Comparison of ENCODE assay signal across 12 cellular contexts in the genomic region with DNA sequence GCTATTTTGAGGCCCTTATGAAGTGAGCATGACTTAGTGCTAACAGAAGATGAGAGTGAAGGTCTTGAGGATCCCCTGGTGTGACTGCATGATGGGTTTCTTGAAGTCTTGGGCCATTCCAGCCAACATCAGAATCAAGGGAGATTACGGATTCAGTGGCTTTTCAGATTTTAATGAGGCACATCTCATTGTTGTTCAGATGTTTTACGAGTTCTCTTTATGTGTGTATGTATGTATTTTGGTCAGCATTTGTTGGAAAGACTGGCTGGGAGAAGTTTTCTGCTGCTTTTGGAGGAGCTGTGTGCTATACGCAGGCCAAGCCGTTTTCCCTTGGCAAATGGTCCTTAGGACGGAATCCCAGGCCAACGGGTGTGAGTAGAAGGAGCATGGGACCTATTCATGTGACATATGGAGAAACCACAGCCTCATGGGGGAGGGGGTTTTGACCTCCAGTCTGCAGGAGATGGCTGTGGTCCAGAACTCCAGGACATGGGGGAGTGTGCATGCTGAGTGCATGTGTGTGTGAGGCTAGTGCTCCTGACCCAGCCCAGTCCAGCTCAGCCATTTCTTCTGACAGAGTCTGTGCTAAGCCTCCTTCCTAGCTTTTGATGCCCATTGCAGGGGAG. TPM values are rescaled to one million over a fixed set of nuclear protein-coding genes. Genes with fewer than 3 reads are reported as not detected.
DNase-seq lines count a peak whose midpoint lies in the region; ATAC-seq and TF ChIP-seq lines count a peak whose summit lies in the region.
"Had no signal": no experiment of that assay in that cellular context is flagged by ENCODE, and none has a peak within 500 bp of the region (broad histone marks: within the 10 kb centered on the region; RNA-seq: fewer than 3 reads in every experiment).

No MANE protein-coding gene starts in this region.

- H3K27me3 ChIP-seq in heart left ventricle = no peaks in the 10 kb centered on the region

- TF ChIP-seq CTCF in activated B cell treated with CpG ODN at 0.5 μM for 24 hours (IDR thresholded peaks at IDR 0.05) (no peak), heart left ventricle (IDR thresholded peaks at IDR 0.05) (no peak)

- no peaks in the 10 kb centered on the region for H3K27me3 Mint-ChIP-seq in activated T-cell treated with anti-CD3 and anti-CD28 coated beads, Interleukin-2, amount 50 U/mL, for 24 hours
- no peaks in the 10 kb centered on the region for H3K27me3 Mint-ChIP-seq in activated T-cell treated with anti-CD3 and anti-CD28 coated beads, Interleukin-2, amount 50 U/mL, for 4 hours (ENCODE audit: low read depth)
- no peaks in the 10 kb centered on the region for H3K27me3 Mint-ChIP-seq in activated B cell treated with CpG ODN at 0.5 μM for 24 hours

- H3K27ac ChIP-seq in heart left ventricle = no peak overlapping the region
- H3K27ac ChIP-seq: A549 had no signal

- ATAC-seq in activated T-cell treated with anti-CD3 and anti-CD28 coated beads, Interleukin-2, amount 50 U/mL, for 4 hours = no peak
- ATAC-seq in activated B cell treated with CpG ODN at 0.5 μM for 24 hours (ENCODE audit: low read depth) (no peak), heart left ventricle (peak in 3 of 4 donors; percentile 34 to 52 (median 48)), HG03045 (IDR thresholded peaks at IDR 0.05; ENCODE audit: unreplicated experiment) (no peak)
- ATAC-seq: A549 had no signal

- peaks cover 78% of the 10 kb centered on the region for H3K4me1 Mint-ChIP-seq in activated T-cell treated with anti-CD3 and anti-CD28 coated beads, Interleukin-2, amount 50 U/mL, for 24 hours (ENCODE audit: low read depth)
- peaks cover 69% of the 10 kb centered on the region for H3K4me1 Mint-ChIP-seq in activated T-cell treated with anti-CD3 and anti-CD28 coated beads, Interleukin-2, amount 50 U/mL, for 4 hours (ENCODE audit: low read depth)
- H3K4me1 Mint-ChIP-seq in activated B cell treated with CpG ODN at 0.5 μM for 24 hours = peaks cover 72% of the 10 kb centered on the region

- H3K27ac Mint-ChIP-seq in activated T-cell treated with anti-CD3 and anti-CD28 coated beads, Interleukin-2, amount 50 U/mL, for 24 hours = peak overlapping the region; percentile 45
- H3K27ac Mint-ChIP-seq in activated B cell treated with CpG ODN at 0.5 μM for 24 hours = peak overlapping the region; percentile 9

- no peaks in the 10 kb centered on the region for H3K9me3 Mint-ChIP-seq in activated T-cell treated with anti-CD3 and anti-CD28 coated beads, Interleukin-2, amount 50 U/mL, for 24 hours
- H3K9me3 Mint-ChIP-seq in activated T-cell treated with anti-CD3 and anti-CD28 coated beads, Interleukin-2, amount 50 U/mL, for 4 hours = no peaks in the 10 kb centered on the region
- H3K9me3 Mint-ChIP-seq in activated B cell treated with CpG ODN at 0.5 μM for 24 hours = no peaks in the 10 kb centered on the region

- peaks cover 44% of the 10 kb centered on the region for H3K36me3 Mint-ChIP-seq in activated T-cell treated with anti-CD3 and anti-CD28 coated beads, Interleukin-2, amount 50 U/mL, for 24 hours (ENCODE audit: low read depth)
- peaks cover 26% of the 10 kb centered on the region for H3K36me3 Mint-ChIP-seq in activated T-cell treated with anti-CD3 and anti-CD28 coated beads, Interleukin-2, amount 50 U/mL, for 4 hours (ENCODE audit: insufficient read depth)
- H3K36me3 Mint-ChIP-seq in activated B cell treated with CpG ODN at 0.5 μM for 24 hours (ENCODE audit: low read depth) = peaks cover 48% of the 10 kb centered on the region

- peaks cover 12 to 61% (median 53%) of the 10 kb centered on the region in 12 donors for H3K4me1 ChIP-seq in heart left ventricle

- POLR2A ChIA-PET in activated B cell treated with CpG ODN at 0.5 μM for 24 hours (lab: Charles Lee) = no interaction called here

- WGBS in heart left ventricle, 4 donors = 26 to 52% (median 48%) methylated on average over 6 of the region's 6 CpGs

- DNase-seq in activated T-cell treated with anti-CD3 and anti-CD28 coated beads, Interleukin-2, amount 50 U/mL, for 24 hours = no peak
- DNase-seq in activated T-cell treated with anti-CD3 and anti-CD28 coated beads, Interleukin-2, amount 50 U/mL, for 4 hours = no peak
- no peak for DNase-seq in activated B cell treated with CpG ODN at 0.5 μM for 24 hours
- peak in 3 of 5 donors; percentile 54 to 61 (median 55) for DNase-seq in heart left ventricle
- DNase-seq in stromal cell of bone marrow (ENCODE audit: low read depth) = peak; percentile 23
- DNase-seq in midbrain (lab: John Stamatoyannopoulos, UW) = no peak
- DNase-seq in NCI-H128 (lab: John Stamatoyannopoulos, UW; ENCODE audit: unreplicated experiment) = no peak
- DNase-seq: NCI-H2081, SHP77 treated with DMSO at 0.1 percent for 48 hours had no signal

- TF ChIP-seq POLR2A in heart left ventricle (IDR thresholded peaks at IDR 0.05) = no peak

- H3K36me3 ChIP-seq in heart left ventricle = peaks cover 0 to 35% (median 29%) of the 10 kb centered on the region in 9 donors

- intact Hi-C loops in activated B cell treated with CpG ODN at 0.5 μM for 24 hours (cut with micrococcal nuclease) = no loop called here
- intact Hi-C loops in heart left ventricle (cut with DNase I) = loop anchor here in 1 of 10 donors (10.0 kb wide), 1 partner anchor 52 kb away; no protein-coding TSS in a partner anchor

- CTCF ChIA-PET in activated B cell treated with CpG ODN at 0.5 μM for 24 hours (lab: Charles Lee) = no interaction called here

- no peak overlapping the region for H3K4me3 ChIP-seq in heart left ventricle
- H3K4me3 ChIP-seq: A549, lung had no signal

- H3K9me3 ChIP-seq in heart left ventricle = no peaks in the 10 kb centered on the region
- H3K9me3 ChIP-seq: A549 had no signal

- no peak overlapping the region for H3K4me3 Mint-ChIP-seq in activated T-cell treated with anti-CD3 and anti-CD28 coated beads, Interleukin-2, amount 50 U/mL, for 24 hours
- H3K4me3 Mint-ChIP-seq in activated T-cell treated with anti-CD3 and anti-CD28 coated beads, Interleukin-2, amount 50 U/mL, for 4 hours = no peak overlapping the region
- H3K4me3 Mint-ChIP-seq in activated B cell treated with CpG ODN at 0.5 μM for 24 hours = no peak overlapping the region

RNA-seq across cellular contexts. Expression of gene CHMP4B, which starts 35.3 kb away (rescaled TPM):
- 10 to 100 TPM; 71.1 to 80.0 (median 71.7) TPM for total RNA-seq in activated T-cell treated with anti-CD3 and anti-CD28 coated beads, Interleukin-2, amount 50 U/mL, for 4 hours
- total RNA-seq in activated B cell treated with CpG ODN at 0.5 μM for 24 hours = 116 and 121 TPM in 2 replicates
- total RNA-seq in heart left ventricle = 100 to 1,000 TPM in 5 of 9 donors, 10 to 100 TPM in 4; 46.2 to 225 (median 106) TPM
- polyA plus RNA-seq in heart left ventricle = 100 to 1,000 TPM; 127 to 233 TPM

Comparison
In these comparisons a context has a peak if more than half of its experiments do, and no peak if none do; other contexts are left out.
1. DNase-seq: peak in heart left ventricle (3 of 5) and stromal cell of bone marrow (single experiment); none in activated T-cell treated with anti-CD3 and anti-CD28 coated beads, Interleukin-2, amount 50 U/mL, for 24 hours (single experiment), activated T-cell treated with anti-CD3 and anti-CD28 coated beads, Interleukin-2, amount 50 U/mL, for 4 hours (single experiment), activated B cell treated with CpG ODN at 0.5 μM for 24 hours (single experiment), midbrain (single experiment) and NCI-H128 (single experiment).
2. ATAC-seq: peak in heart left ventricle (3 of 4); none in activated T-cell treated with anti-CD3 and anti-CD28 coated beads, Interleukin-2, amount 50 U/mL, for 4 hours (0 of 2), activated B cell treated with CpG ODN at 0.5 μM for 24 hours (single experiment) and HG03045 (single experiment).